In genomic region chr3:8648873-8649741, GRCh38 we compare ENCODE assay signal across 31 cellular contexts. TPM values are rescaled to one million over a fixed set of nuclear protein-coding genes. Genes with fewer than 3 reads are reported as not detected.
"Had no signal": no experiment of that assay in that cellular context is flagged by ENCODE, and none has a peak within 500 bp of the region (broad histone marks: within the 10 kb centered on the region; RNA-seq: fewer than 3 reads in every experiment).

No MANE protein-coding gene starts in this region.

- ATAC-seq: esophagus mucosa; heart left ventricle; naive thymus-derived CD4-positive, alpha-beta T cell; sciatic nerve had no signal

- H3K4me3 Mint-ChIP-seq: activated CD4-positive, alpha-beta memory T cell treated with anti-CD3 and anti-CD28 coated beads for 36 hours; activated CD4-positive, alpha-beta T cell treated with anti-CD3 and anti-CD28 coated beads, Interleukin-2, amount 10 ng/mL, durations not matched to agents 24 days and 14 days; activated naive CD4-positive, alpha-beta T cell treated with anti-CD3 and anti-CD28 coated beads for 36 hours; activated naive CD8-positive, alpha-beta T cell treated with anti-CD3 and anti-CD28 coated beads for 36 hours; activated T-helper 1 cell treated with anti-CD3 and anti-CD28 coated beads, Interleukin-12 subunit alpha, Interleukin-12 subunit beta, Interleukin-2, Interleukin-4 antibody, amounts not matched to agents 30 ng/mL and 10 ng/mL and 1 ng/mL, durations not matched to agents 14 hours and 24 hours and 36 hours; naive thymus-derived CD4-positive, alpha-beta T cell; T-helper 1 cell treated with Interleukin-12 subunit alpha and Interleukin-12 subunit beta and Interleukin-4 antibody, amounts not matched to agents 30 μg/mL and 1 μg/mL, for 36 hours had no signal

- H3K27ac ChIP-seq: adrenal gland, ascending aorta, brain microvascular endothelial cell, heart left ventricle, tibial nerve had no signal

- H3K27me3 ChIP-seq: adrenal gland, ascending aorta, heart left ventricle, tibial nerve had no signal

- H3K9me3 Mint-ChIP-seq: activated CD4-positive, alpha-beta T cell treated with anti-CD3 and anti-CD28 coated beads, Interleukin-2, amount 10 ng/mL, durations not matched to agents 24 days and 14 days; activated naive CD4-positive, alpha-beta T cell treated with anti-CD3 and anti-CD28 coated beads for 36 hours; activated naive CD8-positive, alpha-beta T cell treated with anti-CD3 and anti-CD28 coated beads for 36 hours; activated T-helper 1 cell treated with anti-CD3 and anti-CD28 coated beads, Interleukin-12 subunit alpha, Interleukin-12 subunit beta, Interleukin-2, Interleukin-4 antibody, amounts not matched to agents 30 ng/mL and 10 ng/mL and 1 ng/mL, durations not matched to agents 14 hours and 24 hours and 36 hours; T-helper 1 cell treated with Interleukin-12 subunit alpha and Interleukin-12 subunit beta and Interleukin-4 antibody, amounts not matched to agents 30 μg/mL and 1 μg/mL, for 36 hours had no signal

- H3K4me3 ChIP-seq: adrenal gland, ascending aorta, heart left ventricle, smooth muscle cell, tibial nerve had no signal

- H3K4me1 Mint-ChIP-seq: activated CD4-positive, alpha-beta T cell treated with anti-CD3 and anti-CD28 coated beads, Interleukin-2, amount 10 ng/mL, durations not matched to agents 24 days and 14 days; activated naive CD8-positive, alpha-beta T cell treated with anti-CD3 and anti-CD28 coated beads for 36 hours; naive thymus-derived CD4-positive, alpha-beta T cell had no signal

- H3K27ac Mint-ChIP-seq: activated CD4-positive, alpha-beta memory T cell treated with anti-CD3 and anti-CD28 coated beads for 36 hours; activated CD4-positive, alpha-beta T cell treated with anti-CD3 and anti-CD28 coated beads, Interleukin-2, amount 10 ng/mL, durations not matched to agents 24 days and 14 days; activated naive CD4-positive, alpha-beta T cell treated with anti-CD3 and anti-CD28 coated beads for 36 hours; activated naive CD8-positive, alpha-beta T cell treated with anti-CD3 and anti-CD28 coated beads for 36 hours; activated T-helper 1 cell treated with anti-CD3 and anti-CD28 coated beads, Interleukin-12 subunit alpha, Interleukin-12 subunit beta, Interleukin-2, Interleukin-4 antibody, amounts not matched to agents 30 ng/mL and 10 ng/mL and 1 ng/mL, durations not matched to agents 14 hours and 24 hours and 36 hours; naive thymus-derived CD4-positive, alpha-beta T cell; T-helper 1 cell treated with Interleukin-12 subunit alpha and Interleukin-12 subunit beta and Interleukin-4 antibody, amounts not matched to agents 30 μg/mL and 1 μg/mL, for 36 hours had no signal

- H3K36me3 Mint-ChIP-seq: activated CD4-positive, alpha-beta memory T cell treated with anti-CD3 and anti-CD28 coated beads for 36 hours; activated naive CD8-positive, alpha-beta T cell treated with anti-CD3 and anti-CD28 coated beads for 36 hours had no signal

- H3K9me3 ChIP-seq: adrenal gland, ascending aorta had no signal

- H3K4me2 ChIP-seq: smooth muscle cell had no signal

- DNase-seq: activated CD4-positive, alpha-beta memory T cell treated with anti-CD3 and anti-CD28 coated beads for 36 hours; activated CD4-positive, alpha-beta T cell treated with anti-CD3 and anti-CD28 coated beads, Interleukin-2, amount 10 ng/mL, durations not matched to agents 24 days and 14 days; activated CD4-positive, CD25-positive, alpha-beta regulatory T cell treated with anti-CD3 and anti-CD28 coated beads, Interleukin-2, amount 50 U/mL, for 72 hours; activated CD8-positive, alpha-beta memory T cell treated with anti-CD3 and anti-CD28 coated beads, Interleukin-2, amount 50 U/mL, for 4 hours; activated effector memory CD4-positive, alpha-beta T cell treated with anti-CD3 and anti-CD28 coated beads, Interleukin-2, amount 50 U/mL, for 16 hours; activated naive CD4-positive, alpha-beta T cell treated with anti-CD3 and anti-CD28 coated beads for 36 hours; activated naive CD8-positive, alpha-beta T cell treated with anti-CD3 and anti-CD28 coated beads for 36 hours; activated T-cell treated with anti-CD3 and anti-CD28 coated beads, Interleukin-2, amount 50 U/mL, for 1 hour; adrenal gland; brain microvascular endothelial cell; cortex of kidney; foreskin fibroblast; heart left ventricle; midbrain; naive thymus-derived CD4-positive, alpha-beta T cell; stimulated activated CD4-positive, alpha-beta T cell treated with anti-CD3 and anti-CD28 coated beads, Interleukin-15, amount 100 ng/mL, for 24 hours; stimulated activated CD4-positive, alpha-beta T cell treated with anti-CD3 and anti-CD28 coated beads, Interleukin-2, amount 100 ng/mL, for 24 hours; stimulated activated naive CD4-positive, alpha-beta T cell treated with Interleukin-2 at 50 U/mL for 16 hours; T-helper 9 cell had no signal

- H3K4me1 ChIP-seq: adrenal gland, heart left ventricle, tibial nerve had no signal

- H3K36me3 ChIP-seq: adrenal gland, ascending aorta, brain microvascular endothelial cell, heart left ventricle, tibial nerve had no signal

RNA-seq across cellular contexts. Expression of gene SSUH2, which starts 4.5 kb away (rescaled TPM):
- total RNA-seq: activated CD4-positive, alpha-beta memory T cell treated with anti-CD3 and anti-CD28 coated beads for 36 hours; activated CD4-positive, alpha-beta T cell treated with anti-CD3 and anti-CD28 coated beads, Interleukin-2, amount 10 ng/mL, durations not matched to agents 24 days and 14 days; activated CD8-positive, alpha-beta memory T cell treated with anti-CD3 and anti-CD28 coated beads for 36 hours; activated T-helper 1 cell treated with anti-CD3 and anti-CD28 coated beads, Interleukin-12 subunit alpha, Interleukin-12 subunit beta, Interleukin-2, Interleukin-4 antibody, amounts not matched to agents 30 ng/mL and 10 ng/mL and 1 ng/mL, durations not matched to agents 14 hours and 24 hours and 36 hours; ascending aorta; chondrocyte; kidney epithelial cell; naive thymus-derived CD4-positive, alpha-beta T cell; osteocyte; renal cortical epithelial cell had no signal
- polyA plus RNA-seq: naive thymus-derived CD4-positive, alpha-beta T cell; smooth muscle cell had no signal
